Comparison of ENCODE assay signal across 19 cellular contexts in genomic region chr9:12846035-12846434, GRCh38.
"Had no signal": no experiment of that assay in that cellular context is flagged by ENCODE, and none has a peak within 500 bp of the region (broad histone marks: within the 10 kb centered on the region; RNA-seq: fewer than 3 reads in every experiment).

No MANE protein-coding gene starts in this region.

- DNase-seq: activated CD4-positive, alpha-beta T cell treated with anti-CD3 and anti-CD28 coated beads for 4 hours; activated CD4-positive, alpha-beta T cell treated with anti-CD3 and anti-CD28 coated beads, Interleukin-2, amount 50 U/mL, for 4 hours; activated CD4-positive, CD25-positive, alpha-beta regulatory T cell; activated naive CD4-positive, alpha-beta T cell treated with Interleukin-2 at 50 U/mL for 16 hours; activated T-cell treated with anti-CD3 and anti-CD28 coated beads for 4 hours; activated T-cell treated with anti-CD3 and anti-CD28 coated beads, Interleukin-2, amount 50 U/mL, for 72 hours; anterior cingulate cortex; endodermal cell; islet precursor cell; left ventricle myocardium inferior; mesendoderm; natural killer cell; occipital lobe; stimulated activated CD4-positive, alpha-beta T cell treated with anti-CD3 and anti-CD28 coated beads, Interleukin-15, amount 100 ng/mL, for 24 hours; stimulated activated CD4-positive, alpha-beta T cell treated with anti-CD3 and anti-CD28 coated beads, Interleukin-2, amount 100 ng/mL, for 24 hours; stimulated activated naive B cell treated with anti-CD40 and anti-IgM and Interleukin-4, amounts not matched to agents 10 μg/mL and 1 μg/mL and 100 μg/mL, for 72 hours; stomach had no signal

- ATAC-seq: activated T-cell treated with anti-CD3 and anti-CD28 coated beads, Interleukin-2, amount 50 U/mL, for 72 hours; esophagus mucosa; gastroesophageal sphincter; natural killer cell; stimulated activated naive B cell treated with anti-CD40 and anti-IgM and Interleukin-4, amounts not matched to agents 10 μg/mL and 1 μg/mL and 100 μg/mL, for 72 hours had no signal
